ENCODE assay signal across 25 cellular contexts in the genomic region with DNA sequence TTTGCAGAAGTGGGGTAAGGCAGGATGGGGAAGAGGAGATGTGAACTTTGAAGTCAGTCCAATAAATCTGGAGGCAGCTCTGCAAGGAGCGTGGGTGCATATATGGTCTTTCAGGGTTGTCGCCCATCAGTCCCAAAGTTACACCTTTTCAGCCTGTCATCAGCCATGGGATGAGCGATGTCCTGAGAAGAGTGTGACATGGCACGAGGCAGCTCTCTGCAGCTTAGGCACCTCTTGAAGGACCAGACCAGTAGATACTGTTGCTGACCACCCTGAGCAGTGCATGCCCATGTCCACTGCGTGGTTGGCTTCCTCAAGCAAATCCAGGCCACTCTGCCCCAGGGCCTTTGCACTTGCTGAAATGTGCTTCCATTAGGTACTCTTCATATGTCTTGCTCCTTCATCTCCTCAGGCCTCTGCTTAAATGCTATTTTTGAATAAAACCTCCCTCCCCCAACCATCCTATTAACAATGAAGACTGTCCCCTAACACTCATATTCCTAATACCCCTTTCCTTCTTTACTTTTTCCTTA.
DNase-seq lines count a peak whose midpoint lies in the region; ATAC-seq, FAIRE-seq and TF ChIP-seq lines count a peak whose summit lies in the region.
"Had no signal": no experiment of that assay in that cellular context is flagged by ENCODE, and none has a peak within 500 bp of the region (broad histone marks: within the 10 kb centered on the region; RNA-seq: fewer than 3 reads in every experiment).

No MANE protein-coding gene starts in this region.

- no peaks in the 10 kb centered on the region for H3K4me1 Mint-ChIP-seq in progenitor cell of endocrine pancreas (ENCODE audit: low read depth)
- H3K4me1 Mint-ChIP-seq: CD14-positive monocyte; CD8-positive, alpha-beta memory T cell had no signal

- H3K36me3 Mint-ChIP-seq in progenitor cell of endocrine pancreas (ENCODE audit: insufficient read depth): no peaks in the 10 kb centered on the region
- H3K36me3 Mint-ChIP-seq: CD14-positive monocyte; CD8-positive, alpha-beta memory T cell had no signal

- H3K36me3 ChIP-seq in HEK293 (ENCODE audit: control insufficient read depth in 2 of 2, insufficient read depth in 1 of 2, low read length in 2 of 2) (no peaks in the 10 kb centered on the region), bronchial epithelial cell (ENCODE audit: control insufficient read depth, insufficient read depth, low read length) (no peaks in the 10 kb centered on the region), right atrium auricular region (no peaks in the 10 kb centered on the region)
- H3K36me3 ChIP-seq: BE2C; BLaER1 treated with 17β-estradiol and CSF1 and Interleukin-3, amounts not matched to agents 10 nM and 100 nM had no signal

- no peak for ATAC-seq in omental fat pad (ENCODE audit: low FRiP score)
- ATAC-seq: A549, GM23338, HCT116 had no signal

- H3K27me3 ChIP-seq in bronchial epithelial cell (ENCODE audit: control insufficient read depth, insufficient read depth, low read length) (no peaks in the 10 kb centered on the region), right atrium auricular region (no peaks in the 10 kb centered on the region)
- H3K27me3 ChIP-seq: BE2C; BLaER1 treated with 17β-estradiol and CSF1 and Interleukin-3, amounts not matched to agents 10 nM and 100 nM had no signal

- H3K27ac ChIP-seq in HEK293 (ENCODE audit: extremely low read depth, low read depth, low read length): no peak overlapping the region
- H3K27ac ChIP-seq in right atrium auricular region: no peak overlapping the region
- H3K27ac ChIP-seq: A549; BLaER1 treated with 17β-estradiol and CSF1 and Interleukin-3, amounts not matched to agents 10 nM and 100 nM had no signal

- H3K9me3 ChIP-seq in HEK293 (ENCODE audit: control insufficient read depth, insufficient read depth, low read depth, low read length) (no peaks in the 10 kb centered on the region), right atrium auricular region (no peaks in the 10 kb centered on the region)
- H3K9me3 ChIP-seq: A549; BE2C; BLaER1 treated with 17β-estradiol and CSF1 and Interleukin-3, amounts not matched to agents 10 nM and 100 nM had no signal

- no peaks in the 10 kb centered on the region for H3K9me3 Mint-ChIP-seq in progenitor cell of endocrine pancreas (ENCODE audit: low read depth)
- H3K9me3 Mint-ChIP-seq: CD4-positive, alpha-beta T cell; CD8-positive, alpha-beta memory T cell; H9; HFFc6 had no signal

- DNase-seq in bronchial epithelial cell (ENCODE audit: low read depth): no peak
- DNase-seq in progenitor cell of endocrine pancreas (ENCODE audit: low spot score, unreplicated experiment): no peak
- no peak for DNase-seq in right atrium auricular region (ENCODE audit: low spot score)
- no peak for DNase-seq in EL
- no peak for DNase-seq in omental fat pad (ENCODE audit: low spot score)
- DNase-seq: 8988T; ACHN; AML-193; BE2C; CD4-positive, alpha-beta T cell; CD8-positive, alpha-beta memory T cell; DMS 273 treated with DMSO at 0.1 percent for 48 hours; DMS79; GF-D8; H9; HFFc6 had no signal

- POLR2A ChIA-PET in HEK293 (lab: Yijun Ruan, JAX): interaction anchor here (0.7 kb wide), 1 partner anchor 360 kb away, joined by 4 read pairs; no protein-coding TSS in a partner anchor

- TF ChIP-seq CTCF in HEK293 (tag by site-specific recombination; IDR thresholded peaks at IDR 0.05) (no peak), bronchial epithelial cell (IDR thresholded peaks at IDR 0.05; ENCODE audit: insufficient read depth, low read length, severe bottlenecking) (no peak), progenitor cell of endocrine pancreas (IDR thresholded peaks at IDR 0.05; ENCODE audit: unreplicated experiment) (no peak), right atrium auricular region (IDR thresholded peaks at IDR 0.05) (no peak), omental fat pad (IDR thresholded peaks at IDR 0.05) (no peak)

- CTCF ChIA-PET in HEK293 (lab: Yijun Ruan, JAX): no interaction called here

- no peak overlapping the region for H3K4me3 ChIP-seq in HEK293 (ENCODE audit: low read depth, low read length)
- H3K4me3 ChIP-seq in bronchial epithelial cell (ENCODE audit: low read depth, low read length): no peak overlapping the region
- no peak overlapping the region for H3K4me3 ChIP-seq in right atrium auricular region
- H3K4me3 ChIP-seq: A549; BLaER1 treated with 17β-estradiol and CSF1 and Interleukin-3, amounts not matched to agents 10 nM and 100 nM; GM23338 had no signal

- H3K27ac Mint-ChIP-seq in progenitor cell of endocrine pancreas: peak overlapping the region; percentile 12
- H3K27ac Mint-ChIP-seq: CD14-positive monocyte; CD4-positive, alpha-beta T cell; CD8-positive, alpha-beta memory T cell; GM23338; H9; HFFc6 had no signal

- H3K4me1 ChIP-seq in HEK293 (ENCODE audit: control insufficient read depth, insufficient read depth, low read length) (no peaks in the 10 kb centered on the region), right atrium auricular region (no peaks in the 10 kb centered on the region)
- H3K4me1 ChIP-seq: A549, BE2C had no signal

- peak; percentile 13 for FAIRE-seq in bronchial epithelial cell (lab: Jason Lieb, UNC)
- FAIRE-seq: A549, D721Med, GM12891, GM18507 had no signal

- H3K4me3 Mint-ChIP-seq in progenitor cell of endocrine pancreas (ENCODE audit: low read depth): no peak overlapping the region
- H3K4me3 Mint-ChIP-seq: CD14-positive monocyte; CD4-positive, alpha-beta T cell; CD8-positive, alpha-beta memory T cell; GM23338; H9; HFFc6 had no signal

- peaks cover 14% of the 10 kb centered on the region for H3K27me3 Mint-ChIP-seq in progenitor cell of endocrine pancreas

TF ChIP-seq in HEK293, 187 proteins besides CTCF, POLR2A, EP300 and RAD21:
- TF ChIP-seq KLF10 (tag by site-specific recombination; IDR thresholded peaks at IDR 0.05) (no peak), ZNF843 (tag by site-specific recombination; IDR thresholded peaks at IDR 0.05) (no peak), ZNF623 (tag by site-specific recombination; IDR thresholded peaks at IDR 0.05) (peak; percentile 55), ZNF776 (tag by site-specific recombination; IDR thresholded peaks at IDR 0.05; ENCODE audit: borderline replicate concordance) (no peak), RBAK (tag by site-specific recombination; IDR thresholded peaks at IDR 0.05) (no peak), SETDB1 (IDR thresholded peaks at IDR 0.05; ENCODE audit: insufficient read length, low read length) (no peak), ZBTB7A (tag by site-specific recombination; IDR thresholded peaks at IDR 0.05; ENCODE audit: low read depth) (no peak), ZNF596 (tag by site-specific recombination; IDR thresholded peaks at IDR 0.05) (no peak)
